ENCODE assay signal across 19 cellular contexts in genomic region chr18:39188278-39188677, GRCh38.
"Had no signal": no experiment of that assay in that cellular context is flagged by ENCODE, and none has a peak within 500 bp of the region (broad histone marks: within the 10 kb centered on the region; RNA-seq: fewer than 3 reads in every experiment).

No MANE protein-coding gene starts in this region.

- H3K4me3 Mint-ChIP-seq: activated CD4-positive, alpha-beta memory T cell treated with anti-CD3 and anti-CD28 coated beads, Interleukin-2, amount 10 ng/mL, durations not matched to agents 7 days and 5 days; activated naive CD4-positive, alpha-beta T cell treated with anti-CD3 and anti-CD28 coated beads, Interleukin-2, amount 10 ng/mL, durations not matched to agents 7 days and 5 days; activated T-cell treated with anti-CD3 and anti-CD28 coated beads, Interleukin-2, amount 50 U/mL, for 24 hours; dendritic cell treated with granulocyte-macrophage colony-stimulating factor and Interleukin-4, amounts not matched to agents 40 ng/mL and 50 ng/mL, for 4 days; effector memory CD8-positive, alpha-beta T cell; nephron; stimulated activated naive B cell treated with anti-CD40 and anti-IgM and Interleukin-4, amounts not matched to agents 10 μg/mL and 1 μg/mL and 100 μg/mL, for 72 hours had no signal

- H3K4me1 ChIP-seq: ascending aorta, breast epithelium, right atrium auricular region, thyroid gland, uterus had no signal

- H3K36me3 Mint-ChIP-seq: activated naive CD4-positive, alpha-beta T cell treated with anti-CD3 and anti-CD28 coated beads, Interleukin-2, amount 10 ng/mL, durations not matched to agents 7 days and 5 days; stimulated activated naive B cell treated with anti-CD40 and anti-IgM and Interleukin-4, amounts not matched to agents 10 μg/mL and 1 μg/mL and 100 μg/mL, for 72 hours had no signal

- H3K27me3 ChIP-seq: ascending aorta, breast epithelium, right atrium auricular region, thyroid gland, uterus had no signal

- DNase-seq: activated CD4-positive, alpha-beta memory T cell treated with anti-CD3 and anti-CD28 coated beads, Interleukin-2, amount 10 ng/mL, durations not matched to agents 7 days and 5 days; activated CD4-positive, alpha-beta T cell treated with anti-CD3 and anti-CD28 coated beads for 1 hour; activated naive CD4-positive, alpha-beta T cell treated with anti-CD3 and anti-CD28 coated beads, Interleukin-2, amount 10 ng/mL, durations not matched to agents 7 days and 5 days; activated T-cell treated with anti-CD3 and anti-CD28 coated beads, Interleukin-2, amount 50 U/mL, for 24 hours; effector memory CD8-positive, alpha-beta T cell; foreskin melanocyte; mesendoderm; nucleus accumbens; stimulated activated CD4-positive, alpha-beta T cell treated with anti-CD3 and anti-CD28 coated beads, Interleukin-2, amount 100 ng/mL, for 48 hours; stimulated activated naive B cell treated with anti-CD40 and anti-IgM and Interleukin-4, amounts not matched to agents 10 μg/mL and 1 μg/mL and 100 μg/mL, for 72 hours; thyroid gland; uterus had no signal

- H3K9me3 Mint-ChIP-seq: activated naive CD4-positive, alpha-beta T cell treated with anti-CD3 and anti-CD28 coated beads, Interleukin-2, amount 10 ng/mL, durations not matched to agents 7 days and 5 days; dendritic cell treated with granulocyte-macrophage colony-stimulating factor and Interleukin-4, amounts not matched to agents 40 ng/mL and 50 ng/mL, for 4 days; nephron had no signal

- H3K27me3 Mint-ChIP-seq: activated CD4-positive, alpha-beta memory T cell treated with anti-CD3 and anti-CD28 coated beads, Interleukin-2, amount 10 ng/mL, durations not matched to agents 7 days and 5 days; activated naive CD4-positive, alpha-beta T cell treated with anti-CD3 and anti-CD28 coated beads, Interleukin-2, amount 10 ng/mL, durations not matched to agents 7 days and 5 days; activated T-cell treated with anti-CD3 and anti-CD28 coated beads, Interleukin-2, amount 50 U/mL, for 24 hours; dendritic cell treated with granulocyte-macrophage colony-stimulating factor and Interleukin-4, amounts not matched to agents 40 ng/mL and 50 ng/mL, for 4 days; effector memory CD8-positive, alpha-beta T cell; progenitor cell of endocrine pancreas; stimulated activated naive B cell treated with anti-CD40 and anti-IgM and Interleukin-4, amounts not matched to agents 10 μg/mL and 1 μg/mL and 100 μg/mL, for 72 hours had no signal

- H3K27ac ChIP-seq: ascending aorta, breast epithelium, epithelial cell of prostate, right atrium auricular region, thyroid gland, uterus had no signal

- H3K9me3 ChIP-seq: ascending aorta, breast epithelium, right atrium auricular region, thyroid gland, uterus had no signal

- H3K4me1 Mint-ChIP-seq: activated CD4-positive, alpha-beta memory T cell treated with anti-CD3 and anti-CD28 coated beads, Interleukin-2, amount 10 ng/mL, durations not matched to agents 7 days and 5 days; activated naive CD4-positive, alpha-beta T cell treated with anti-CD3 and anti-CD28 coated beads, Interleukin-2, amount 10 ng/mL, durations not matched to agents 7 days and 5 days; nephron; stimulated activated naive B cell treated with anti-CD40 and anti-IgM and Interleukin-4, amounts not matched to agents 10 μg/mL and 1 μg/mL and 100 μg/mL, for 72 hours had no signal

- H3K27ac Mint-ChIP-seq: activated CD4-positive, alpha-beta memory T cell treated with anti-CD3 and anti-CD28 coated beads, Interleukin-2, amount 10 ng/mL, durations not matched to agents 7 days and 5 days; activated naive CD4-positive, alpha-beta T cell treated with anti-CD3 and anti-CD28 coated beads, Interleukin-2, amount 10 ng/mL, durations not matched to agents 7 days and 5 days; activated T-cell treated with anti-CD3 and anti-CD28 coated beads, Interleukin-2, amount 50 U/mL, for 24 hours; dendritic cell treated with granulocyte-macrophage colony-stimulating factor and Interleukin-4, amounts not matched to agents 40 ng/mL and 50 ng/mL, for 4 days; effector memory CD8-positive, alpha-beta T cell; nephron; progenitor cell of endocrine pancreas; stimulated activated naive B cell treated with anti-CD40 and anti-IgM and Interleukin-4, amounts not matched to agents 10 μg/mL and 1 μg/mL and 100 μg/mL, for 72 hours had no signal

- ATAC-seq: effector memory CD8-positive, alpha-beta T cell; stimulated activated naive B cell treated with anti-CD40 and anti-IgM and Interleukin-4, amounts not matched to agents 10 μg/mL and 1 μg/mL and 100 μg/mL, for 72 hours had no signal
